In genomic region chr1:223654083-223654482, GRCh38 we compare ENCODE assay signal across 1 cellular context.
TF ChIP-seq lines count a peak whose summit lies in the region.

No MANE protein-coding gene starts in this region.

TF ChIP-seq in HepG2, 621 proteins besides CTCF, POLR2A, EP300 and RAD21 (continued from another document):
- no peak for TF ChIP-seq ZNF749 (CRISPR knock-in tag; IDR thresholded peaks at IDR 0.05; ENCODE audit: borderline replicate concordance)
- no peak for TF ChIP-seq MLXIP (CRISPR knock-in tag; IDR thresholded peaks at IDR 0.05; ENCODE audit: borderline replicate concordance)
- no peak for TF ChIP-seq ZNF407 (CRISPR knock-in tag; IDR thresholded peaks at IDR 0.05; ENCODE audit: not compliant biosample characterization)
- no peak for TF ChIP-seq AKAP8 (CRISPR knock-in tag; IDR thresholded peaks at IDR 0.05)
- TF ChIP-seq NCOA1 (CRISPR knock-in tag; IDR thresholded peaks at IDR 0.05) = no peak
- TF ChIP-seq ZFP41 (CRISPR knock-in tag; IDR thresholded peaks at IDR 0.05; ENCODE audit: borderline replicate concordance) = no peak
- TF ChIP-seq POLR2AphosphoS5 (IDR thresholded peaks at IDR 0.05; ENCODE audit: low read depth, low read length) = no peak
- TF ChIP-seq ZNF703 (CRISPR knock-in tag; IDR thresholded peaks at IDR 0.05; ENCODE audit: borderline replicate concordance) = no peak
- no peak for TF ChIP-seq NFYB (CRISPR knock-in tag; IDR thresholded peaks at IDR 0.05)
- TF ChIP-seq EED (CRISPR knock-in tag; IDR thresholded peaks at IDR 0.05) = no peak
